14 cellular contexts compared by ENCODE assay signal in the genomic region with DNA sequence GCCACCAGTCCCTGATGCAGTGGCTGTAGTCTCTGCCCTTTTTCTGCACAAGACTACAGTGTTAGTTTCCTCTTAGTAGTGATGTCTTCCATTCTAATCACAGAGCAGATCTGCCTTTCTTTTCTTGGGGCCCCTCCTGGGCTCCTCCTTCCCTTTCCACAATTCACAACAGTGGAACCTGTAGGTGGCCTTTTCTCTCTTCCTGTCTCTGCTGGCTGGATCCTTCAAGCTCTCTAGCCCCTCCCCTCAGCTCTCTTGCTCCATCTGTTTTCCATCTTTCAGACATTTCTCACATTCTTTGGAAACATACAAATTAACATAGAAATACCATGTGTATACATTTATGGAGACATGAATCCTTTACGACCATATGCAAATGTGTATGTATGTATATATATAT. TPM values are rescaled to one million over a fixed set of nuclear protein-coding genes. Genes with fewer than 3 reads are reported as not detected.
DNase-seq lines count a peak whose midpoint lies in the region; ATAC-seq, FAIRE-seq and TF ChIP-seq lines count a peak whose summit lies in the region.
"Had no signal": no experiment of that assay in that cellular context is flagged by ENCODE, and none has a peak within 500 bp of the region (broad histone marks: within the 10 kb centered on the region; RNA-seq: fewer than 3 reads in every experiment).

No MANE protein-coding gene starts in this region.

- ATAC-seq in lower lobe of right lung (no peak), HG02623 (IDR thresholded peaks at IDR 0.05; ENCODE audit: unreplicated experiment) (no peak), mucosa of descending colon (no peak), GM21526 (IDR thresholded peaks at IDR 0.05; ENCODE audit: low FRiP score, unreplicated experiment) (no peak)
- ATAC-seq: activated CD4-positive, alpha-beta T cell treated with anti-CD3 and anti-CD28 coated beads for 36 hours; Panc1; stimulated activated naive B cell treated with anti-CD40 and anti-IgM and Interleukin-4, amounts not matched to agents 10 μg/mL and 1 μg/mL and 100 μg/mL, for 72 hours had no signal

- H4K20me1 ChIP-seq in H1 (replicated peaks in 1 of 2; ENCODE audit: control insufficient read depth in 1 of 2, insufficient read depth in 2 of 2, low read length in 2 of 2), result no peaks in the 10 kb centered on the region

- peak overlapping the region; percentile 89 for H4K91ac ChIP-seq in H1 (replicated peaks; ENCODE audit: insufficient read length, low read length)

- H3K23ac ChIP-seq in H1 (ENCODE audit: insufficient read length), result no peak overlapping the region

- H3K9me3 ChIP-seq in A673 (ENCODE audit: low read depth, low read length, poor library complexity, severe bottlenecking), result no peaks in the 10 kb centered on the region
- H3K9me3 ChIP-seq in H1 (ENCODE audit: insufficient read depth in 2 of 2, low read depth in 1 of 2, low read length in 1 of 2), result no peaks in the 10 kb centered on the region
- no peaks in the 10 kb centered on the region for H3K9me3 ChIP-seq in lower lobe of right lung
- no peaks in the 10 kb centered on the region for H3K9me3 ChIP-seq in mucosa of descending colon
- H3K9me3 ChIP-seq: spleen had no signal

- TF ChIP-seq POLR2A in H1 (IDR thresholded peaks at IDR 0.05; ENCODE audit: control extremely low read depth in 1 of 2, low read depth in 2 of 2, low read length in 2 of 2), result no peak; a peak in 1 of 3 replicates

- H3K4me3 Mint-ChIP-seq in HFFc6, result peak overlapping the region; percentile 78; the same call in 1 of the 2 replicates
- H3K4me3 Mint-ChIP-seq: activated CD4-positive, alpha-beta T cell treated with anti-CD3 and anti-CD28 coated beads for 36 hours; stimulated activated naive B cell treated with anti-CD40 and anti-IgM and Interleukin-4, amounts not matched to agents 10 μg/mL and 1 μg/mL and 100 μg/mL, for 72 hours had no signal

- no peak overlapping the region for H2BK20ac ChIP-seq in H1 (ENCODE audit: low read length)

- TF ChIP-seq EP300 in H1 (IDR thresholded peaks at IDR 0.05; ENCODE audit: borderline replicate concordance in 1 of 2, low read depth in 2 of 2, low read length in 2 of 2), result no peak

- H3K4me1 Mint-ChIP-seq in HFFc6 (ENCODE audit: low read depth), result peaks cover 13% of the 10 kb centered on the region

- peaks cover 3% of the 10 kb centered on the region; the same call in 1 of the 2 replicates for H3K23me2 ChIP-seq in H1 (ENCODE audit: low read depth, low read length)

- H3K4me1 ChIP-seq in A673 (ENCODE audit: insufficient read depth, low read length, poor library complexity, severe bottlenecking) (peaks cover 6% of the 10 kb centered on the region), H1 (replicated peaks in 1 of 4; ENCODE audit: control insufficient read depth in 3 of 4, insufficient read depth in 4 of 4, low read length in 3 of 4) (peaks cover 0 to 2% (median 0%) of the 10 kb centered on the region in 4 experiments; a peak in 1 of 7 replicates), lower lobe of right lung (no peaks in the 10 kb centered on the region), mucosa of descending colon (ENCODE audit: low read depth) (no peaks in the 10 kb centered on the region)
- H3K4me1 ChIP-seq: spleen had no signal

- FAIRE-seq in H1 (lab: Jason Lieb, UNC), result no peak

- TF ChIP-seq CTCF in A673 (conservative IDR thresholded peaks at IDR 0.05; ENCODE audit: low read depth, low read length) (no peak), HFFc6 (IDR thresholded peaks at IDR 0.05) (no peak), H1 (IDR thresholded peaks at IDR 0.05; ENCODE audit: control extremely low read depth in 1 of 3, insufficient read depth in 1 of 3, low read depth in 1 of 3, low read length in 3 of 3) (no peak), lower lobe of right lung (IDR thresholded peaks at IDR 0.05) (no peak), mucosa of descending colon (IDR thresholded peaks at IDR 0.05) (no peak)

- peak overlapping the region in 3 of 4 experiments; percentile 35 to 68 (median 51); a peak in 6 of 7 replicates for H3K9ac ChIP-seq in H1 (replicated peaks in 1 of 4; ENCODE audit: extremely low read depth in 1 of 4, low read depth in 3 of 4, low read length in 3 of 4)

- POLR2A ChIA-PET in A673 (lab: Charles Lee; ENCODE audit: low non-redundant PET) (no interaction called here), H1 (lab: Charles Lee; ENCODE audit: partially characterized antibody) (interaction anchor here (0.7 kb wide), 1 partner anchor 11 kb away, joined by 3 read pairs; no protein-coding TSS in a partner anchor)

- H3K27ac ChIP-seq in A673 (ENCODE audit: low read depth, low read length, poor library complexity, severe bottlenecking) (no peak overlapping the region), H1 (ENCODE audit: low read depth, low read length) (peak overlapping the region; percentile 58; the same call in 1 of the 2 replicates), lower lobe of right lung (no peak overlapping the region)
- H3K27ac ChIP-seq: spleen had no signal

- peak overlapping the region; percentile 62; the same call in 1 of the 2 replicates for H2AFZ ChIP-seq in H1 (ENCODE audit: low read length)

- H3K79me2 ChIP-seq in H1 (ENCODE audit: control insufficient read depth in 1 of 2, insufficient read depth in 2 of 2, low read length in 2 of 2), result no peaks in the 10 kb centered on the region

- H2AK5ac ChIP-seq in H1 (ENCODE audit: low read depth, low read length), result no peak overlapping the region

- H3K79me1 ChIP-seq in H1 (ENCODE audit: low read depth, low read length), result no peaks in the 10 kb centered on the region

- 9% methylated on average over 1 of the region's 1 CpG; no CpG with 5 or more reads in 1 of the 2 experiments for WGBS in H1 (ENCODE audit: extremely low coverage in 1 of 2, insufficient coverage in 1 of 2, insufficient read length in 1 of 2, insufficient replicate concordance in 2 of 2, low coverage in 1 of 2, low lambda C conversion rate in 2 of 2, missing lambda C conversion rate in 1 of 2), 2 experiments

- H2BK15ac ChIP-seq in H1 (ENCODE audit: low read length), result no peak overlapping the region

- intact Hi-C loops in A673 (cut with micrococcal nuclease; ENCODE audit: unreplicated experiment), result no loop called here
- intact Hi-C loops in lower lobe of right lung (cut with DNase I), result no loop called here
- intact Hi-C loops in mucosa of descending colon (cut with DNase I, micrococcal nuclease), result no loop called here

- H3K36me3 Mint-ChIP-seq in HFFc6 (ENCODE audit: low read depth), result no peaks in the 10 kb centered on the region
- H3K36me3 Mint-ChIP-seq: stimulated activated naive B cell treated with anti-CD40 and anti-IgM and Interleukin-4, amounts not matched to agents 10 μg/mL and 1 μg/mL and 100 μg/mL, for 72 hours had no signal

- no peaks in the 10 kb centered on the region for H3K27me3 ChIP-seq in A673 (replicated peaks; ENCODE audit: insufficient read depth, low read depth, low read length, poor library complexity)
- no peaks in the 10 kb centered on the region for H3K27me3 ChIP-seq in H1 (replicated peaks in 1 of 4; ENCODE audit: control insufficient read depth in 3 of 4, extremely low read depth in 1 of 4, insufficient read depth in 3 of 4, low read length in 3 of 4)
- H3K27me3 ChIP-seq in lower lobe of right lung (ENCODE audit: low read depth), result no peaks in the 10 kb centered on the region
- H3K27me3 ChIP-seq: spleen had no signal

- H3K36me3 ChIP-seq in A673 (ENCODE audit: insufficient read depth, low read length, poor library complexity, severe bottlenecking) (no peaks in the 10 kb centered on the region), H1 (ENCODE audit: control insufficient read depth in 2 of 4, insufficient read depth in 4 of 4, low read length in 3 of 4) (no peaks in the 10 kb centered on the region), lower lobe of right lung (no peaks in the 10 kb centered on the region), mucosa of descending colon (ENCODE audit: low read depth) (no peaks in the 10 kb centered on the region)
- H3K36me3 ChIP-seq: spleen had no signal

- peak overlapping the region; percentile 95; the same call in 1 of the 2 replicates for H2BK5ac ChIP-seq in H1 (ENCODE audit: low read depth, low read length)

- peak overlapping the region; percentile 38 for H3K27ac Mint-ChIP-seq in HFFc6
- H3K27ac Mint-ChIP-seq: activated CD4-positive, alpha-beta T cell treated with anti-CD3 and anti-CD28 coated beads for 36 hours; stimulated activated naive B cell treated with anti-CD40 and anti-IgM and Interleukin-4, amounts not matched to agents 10 μg/mL and 1 μg/mL and 100 μg/mL, for 72 hours had no signal

- peak overlapping the region; percentile 91; the same call in 1 of the 2 replicates for H4K8ac ChIP-seq in H1 (ENCODE audit: extremely low read depth, insufficient read depth, low read length)

- TF ChIP-seq RAD21 in H1 (IDR thresholded peaks at IDR 0.05 in 1 of 2, conservative IDR thresholded peaks at IDR 0.05 in 1 of 2; ENCODE audit: low read depth in 2 of 2, low read length in 2 of 2), result no peak

- BruUV-seq in A673 (replicated peaks; lab: Mats Ljungman, UMichigan), result no TSS peak

- H3K14ac ChIP-seq in H1 (ENCODE audit: insufficient read length), result no peak overlapping the region

- no peak overlapping the region for H4K5ac ChIP-seq in H1 (ENCODE audit: insufficient read length, low read depth, low read length)

- H2BK12ac ChIP-seq in H1 (ENCODE audit: low read depth, low read length), result 0 out of 2 replicates have a peak overlapping the region, but pooled peaks have one; percentile 27

- CTCF ChIA-PET in A673 (lab: Charles Lee) (no interaction called here), H1 (lab: Charles Lee; ENCODE audit: partially characterized antibody) (interaction anchor here (0.8 kb wide), 1 partner anchor 95 kb away, joined by 3 read pairs; no protein-coding TSS in a partner anchor)

- peak overlapping the region; percentile 19; the same call in 1 of the 2 replicates for H3K18ac ChIP-seq in H1 (ENCODE audit: extremely low read depth, low read length)

- DNase-seq in A673 (ENCODE audit: low spot score) (peak; percentile 65), HFFc6 (no peak), H1 (ENCODE audit: low read depth in 1 of 2, low spot score in 2 of 2) (no peak), lower lobe of right lung (no peak), mucosa of descending colon (no peak), SIG-M5 treated with dmso at 0.1 percent for 504 hours (lab: John Stamatoyannopoulos, UW; ENCODE audit: unreplicated experiment) (no peak)
- DNase-seq: activated CD4-positive, alpha-beta T cell treated with anti-CD3 and anti-CD28 coated beads for 36 hours; amniotic stem cell; spleen; stimulated activated naive B cell treated with anti-CD40 and anti-IgM and Interleukin-4, amounts not matched to agents 10 μg/mL and 1 μg/mL and 100 μg/mL, for 72 hours had no signal

- H3K27me3 Mint-ChIP-seq in HFFc6 (ENCODE audit: insufficient read depth), result peaks cover 2% of the 10 kb centered on the region; the same call in 1 of the 2 replicates
- H3K27me3 Mint-ChIP-seq: activated CD4-positive, alpha-beta T cell treated with anti-CD3 and anti-CD28 coated beads for 36 hours; stimulated activated naive B cell treated with anti-CD40 and anti-IgM and Interleukin-4, amounts not matched to agents 10 μg/mL and 1 μg/mL and 100 μg/mL, for 72 hours had no signal

- H3K4me2 ChIP-seq in H1 (ENCODE audit: insufficient read depth in 1 of 2, low read depth in 2 of 2, low read length in 2 of 2), result peak overlapping the region; percentile 76 to 85

- H3K56ac ChIP-seq in H1 (replicated peaks; ENCODE audit: insufficient read length, low read depth, low read length), result no peak overlapping the region

- H3K4me3 ChIP-seq in A673 (ENCODE audit: low read depth, low read length, poor library complexity, severe bottlenecking), result peak overlapping the region; percentile 31
- H3K4me3 ChIP-seq in H1 (ENCODE audit: extremely low read depth in 1 of 4, insufficient read depth in 2 of 4, low read depth in 3 of 4, low read length in 4 of 4), result peak overlapping the region; percentile 42 to 60 (median 48)
- peak overlapping the region; percentile 21 for H3K4me3 ChIP-seq in lower lobe of right lung
- H3K4me3 ChIP-seq in mucosa of descending colon, result no peak overlapping the region

- peak overlapping the region; percentile 54 for H2BK120ac ChIP-seq in H1 (replicated peaks; ENCODE audit: low read depth, low read length)

- H3K4ac ChIP-seq in H1 (replicated peaks; ENCODE audit: insufficient read length, low read depth, low read length), result no peak overlapping the region

- H3K9me3 Mint-ChIP-seq in HFFc6, result no peaks in the 10 kb centered on the region

RNA-seq across cellular contexts. Expression of a gene that starts 0.3 kb away (rescaled TPM):
- total RNA-seq in A673 (2021) (3.4 and 3.7 TPM in 2 replicates), lower lobe of right lung (0.74 TPM), mucosa of descending colon (1 to 10 TPM in 2 of 3 donors, under 1 TPM in 1; 0.49 to 1.2 (median 1.1) TPM)
- total RNA-seq in HFFc6 (2021; fragmentation: NEBNext Ultra II Directional; extraction: Animal tissue kit (Norgen Biotek cat#: 25700)), result 1 to 10 TPM in 1 of 6 experiments, under 1 TPM in 5; 0.33 to 1.0 (median 0.79) TPM
- total RNA-seq in H1 (2021; fragmentation: NEBNext Ultra II Directional; extraction: Animal tissue kit (Norgen Biotek cat#: 25700)), result 4.2 and 4.5 TPM in 2 replicates
- 2.5 and 3.2 TPM in 2 replicates for polyA plus RNA-seq in H1 (2011; rRNA removed)
- polyA plus RNA-seq in H1 (2011; cell fraction: cytosol; rRNA removed), result 3.6 TPM
- 4.9 TPM for polyA plus RNA-seq in H1 (2011; cell fraction: nucleus; rRNA removed)
- polyA plus RNA-seq in H1 (2012, experiment 1 of 2), result 4.3 to 6.3 TPM (median 4.6 TPM) in 4 replicates
- 1.2 TPM for polyA plus RNA-seq in H1 (2012, experiment 2 of 2)
- polyA plus RNA-seq in H1 (2013, experiment 1 of 2), result 4.1 TPM
- 3.8 TPM for polyA plus RNA-seq in H1 (2013, experiment 2 of 2)
- 2.5 and 3.4 TPM in 2 replicates for polyA minus RNA-seq in H1 (2011; rRNA and poly(A)+ RNA removed)
- polyA minus RNA-seq in H1 (2011; cell fraction: cytosol; rRNA and poly(A)+ RNA removed), result 2.9 TPM
- 4.9 TPM for polyA minus RNA-seq in H1 (2011; cell fraction: nucleus; rRNA and poly(A)+ RNA removed)
- polyA plus RNA-seq: CD14-positive monocyte had no signal

RNA-seq across cellular contexts. Expression of a gene that starts 16.1 kb away (rescaled TPM):
- total RNA-seq in A673 (2021), result 9.1 and 13.4 TPM in 2 replicates
- total RNA-seq in HFFc6 (2021; fragmentation: NEBNext Ultra II Directional; extraction: Animal tissue kit (Norgen Biotek cat#: 25700)), result 10 to 100 TPM in 1 of 6 experiments, 1 to 10 TPM in 5; 8.1 to 11.4 (median 9.6) TPM
- total RNA-seq in H1 (2021; fragmentation: NEBNext Ultra II Directional; extraction: Animal tissue kit (Norgen Biotek cat#: 25700)), result 12.2 and 12.8 TPM in 2 replicates
- 5.4 and 7.4 TPM in 2 replicates for polyA plus RNA-seq in H1 (2011; rRNA removed)
- polyA plus RNA-seq in H1 (2011; cell fraction: cytosol; rRNA removed), result 10.6 TPM
- polyA plus RNA-seq in H1 (2011; cell fraction: nucleus; rRNA removed), result 19.1 TPM
- 8.9 to 13.1 TPM (median 11.8 TPM) in 4 replicates for polyA plus RNA-seq in H1 (2012, experiment 1 of 2)
- polyA plus RNA-seq in H1 (2012, experiment 2 of 2), result 5.6 TPM
- 8.2 TPM for polyA plus RNA-seq in H1 (2013, experiment 1 of 2)
- polyA plus RNA-seq in H1 (2013, experiment 2 of 2), result 7.9 TPM
- 6.8 and 7.3 TPM in 2 replicates for polyA minus RNA-seq in H1 (2011; rRNA and poly(A)+ RNA removed)
- polyA minus RNA-seq in H1 (2011; cell fraction: cytosol; rRNA and poly(A)+ RNA removed), result 12.8 TPM
- polyA minus RNA-seq in H1 (2011; cell fraction: nucleus; rRNA and poly(A)+ RNA removed), result 20.4 TPM
- 9.8 TPM for total RNA-seq in lower lobe of right lung
- 10 to 100 TPM; 12.8 to 14.7 (median 14.6) TPM for total RNA-seq in mucosa of descending colon
